19 cellular contexts compared by ENCODE assay signal in the genomic region with DNA sequence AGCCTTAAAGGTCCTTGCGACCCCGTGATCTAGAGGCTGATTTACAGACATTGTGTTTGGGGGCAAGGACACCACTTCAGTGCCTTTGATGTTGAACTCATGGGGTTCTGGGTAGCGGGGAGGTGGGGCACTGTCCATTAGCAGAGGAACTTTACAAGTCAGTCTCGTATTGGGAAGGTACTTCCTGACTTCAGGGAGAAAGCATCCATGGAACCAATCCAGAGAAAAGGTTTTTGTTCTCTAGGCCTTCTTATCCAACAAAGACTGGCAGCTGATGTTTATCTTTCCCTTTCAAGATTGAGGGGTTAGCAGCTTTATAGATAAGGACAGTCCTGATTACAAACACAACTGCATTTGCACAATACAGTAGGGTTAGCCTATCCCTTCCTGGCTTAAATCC. TPM values are rescaled to one million over a fixed set of nuclear protein-coding genes. Genes with fewer than 3 reads are reported as not detected.
DNase-seq lines count a peak whose midpoint lies in the region; ATAC-seq and TF ChIP-seq lines count a peak whose summit lies in the region.
"Had no signal": no experiment of that assay in that cellular context is flagged by ENCODE, and none has a peak within 500 bp of the region (broad histone marks: within the 10 kb centered on the region; RNA-seq: fewer than 3 reads in every experiment).

No MANE protein-coding gene starts in this region.

- H3K9me3 ChIP-seq in CD4-positive, CD25-positive, alpha-beta regulatory T cell (ENCODE audit: control insufficient read depth in 2 of 2, low read length in 2 of 2), result no peaks in the 10 kb centered on the region
- no peaks in the 10 kb centered on the region for H3K9me3 ChIP-seq in CD4-positive, alpha-beta memory T cell (ENCODE audit: control insufficient read depth in 1 of 2, low read length in 2 of 2)

- no peak overlapping the region for H3K27ac ChIP-seq in CD4-positive, CD25-positive, alpha-beta regulatory T cell (ENCODE audit: insufficient read depth, low read length, poor library complexity, severe bottlenecking)
- H3K27ac ChIP-seq in CD4-positive, alpha-beta memory T cell (ENCODE audit: low read depth, low read length), result no peak overlapping the region
- H3K27ac ChIP-seq: C4-2B had no signal

- H3K27ac Mint-ChIP-seq in CD4-positive, CD25-positive, alpha-beta regulatory T cell, result peak overlapping the region in 2 of 3 donors; percentile 81 to 99
- H3K27ac Mint-ChIP-seq in CD4-positive, alpha-beta memory T cell, result peak overlapping the region in 4 of 7 donors; percentile 3 to 100 (median 59)
- H3K27ac Mint-ChIP-seq in activated T-helper 17 cell treated with anti-CD3 and anti-CD28 coated beads, Interleukin-2, amount 50 U/mL, for 72 hours, result no peak overlapping the region
- H3K27ac Mint-ChIP-seq in natural killer cell, result peak overlapping the region; percentile 75 to 93

- DNase-seq in CD4-positive, CD25-positive, alpha-beta regulatory T cell, result no peak
- no peak for DNase-seq in CD4-positive, alpha-beta memory T cell
- no peak for DNase-seq in natural killer cell
- no peak for DNase-seq in activated effector memory CD4-positive, alpha-beta T cell treated with anti-CD3 and anti-CD28 coated beads, Interleukin-2, amount 50 U/mL, for 16 hours
- no peak for DNase-seq in left lobe of liver (ENCODE audit: low spot score)
- DNase-seq: ACHN, AML-193, Calu3, GOT3, KBM-7, MV-4-11, NCI-H1417, NCI-H187, NCI-H226, NCI-H524 treated with DMSO at 0.1 percent for 48 hours had no signal

- H3K36me3 Mint-ChIP-seq in CD4-positive, CD25-positive, alpha-beta regulatory T cell, result peaks cover 43% of the 10 kb centered on the region
- peaks cover 34 to 41% of the 10 kb centered on the region in 2 donors for H3K36me3 Mint-ChIP-seq in CD4-positive, alpha-beta memory T cell
- peaks cover 48% of the 10 kb centered on the region for H3K36me3 Mint-ChIP-seq in activated T-helper 17 cell treated with anti-CD3 and anti-CD28 coated beads, Interleukin-2, amount 50 U/mL, for 72 hours (ENCODE audit: low read depth)
- no peaks in the 10 kb centered on the region for H3K36me3 Mint-ChIP-seq in natural killer cell

- peak overlapping the region in 3 of 4 donors; percentile 17 to 65 (median 47) for H3K4me3 Mint-ChIP-seq in CD4-positive, CD25-positive, alpha-beta regulatory T cell
- peak overlapping the region in 4 of 8 donors; percentile 20 to 98 (median 39) for H3K4me3 Mint-ChIP-seq in CD4-positive, alpha-beta memory T cell
- peak overlapping the region; percentile 5 for H3K4me3 Mint-ChIP-seq in activated T-helper 17 cell treated with anti-CD3 and anti-CD28 coated beads, Interleukin-2, amount 50 U/mL, for 72 hours
- H3K4me3 Mint-ChIP-seq in natural killer cell, result peak overlapping the region; percentile 41

- peaks cover 36 to 78% (median 54%) of the 10 kb centered on the region in 4 donors for H3K4me1 Mint-ChIP-seq in CD4-positive, CD25-positive, alpha-beta regulatory T cell
- peaks cover 38 to 71% (median 57%) of the 10 kb centered on the region in 4 donors for H3K4me1 Mint-ChIP-seq in CD4-positive, alpha-beta memory T cell
- H3K4me1 Mint-ChIP-seq in activated T-helper 17 cell treated with anti-CD3 and anti-CD28 coated beads, Interleukin-2, amount 50 U/mL, for 72 hours, result peaks cover 32% of the 10 kb centered on the region
- H3K4me1 Mint-ChIP-seq in natural killer cell, result peaks cover 49 to 67% of the 10 kb centered on the region in 2 donors

- ATAC-seq in CD4-positive, CD25-positive, alpha-beta regulatory T cell (ENCODE audit: low read depth in 2 of 2), result no peak
- no peak for ATAC-seq in activated T-helper 17 cell treated with anti-CD3 and anti-CD28 coated beads, Interleukin-2, amount 50 U/mL, for 72 hours (replicated peaks)
- no peak for ATAC-seq in natural killer cell
- no peak for ATAC-seq in left lobe of liver
- ATAC-seq in HG02623 (IDR thresholded peaks at IDR 0.05; ENCODE audit: unreplicated experiment), result no peak
- ATAC-seq: HCT116 had no signal

- CTCF ChIA-PET in CD4-positive, alpha-beta memory T cell (lab: Charles Lee; ENCODE audit: partially characterized antibody), result no interaction called here

- peaks cover 11% of the 10 kb centered on the region for H3K27me3 Mint-ChIP-seq in CD4-positive, CD25-positive, alpha-beta regulatory T cell
- H3K27me3 Mint-ChIP-seq in CD4-positive, alpha-beta memory T cell, result peaks cover 0 to 1% of the 10 kb centered on the region in 2 donors
- H3K27me3 Mint-ChIP-seq in activated T-helper 17 cell treated with anti-CD3 and anti-CD28 coated beads, Interleukin-2, amount 50 U/mL, for 72 hours, result no peaks in the 10 kb centered on the region
- H3K27me3 Mint-ChIP-seq in natural killer cell (ENCODE audit: low read depth in 2 of 2), result no peaks in the 10 kb centered on the region

- H3K4me1 ChIP-seq in CD4-positive, CD25-positive, alpha-beta regulatory T cell (ENCODE audit: control insufficient read depth, insufficient read depth, low read length, poor library complexity, severe bottlenecking), result peaks cover 32% of the 10 kb centered on the region
- H3K4me1 ChIP-seq in CD4-positive, alpha-beta memory T cell (ENCODE audit: insufficient read depth, low read length), result peaks cover 47% of the 10 kb centered on the region

- POLR2A ChIA-PET in CD4-positive, alpha-beta memory T cell (lab: Charles Lee; ENCODE audit: partially characterized antibody), result no interaction called here

- no peak overlapping the region for H3K4me3 ChIP-seq in CD4-positive, CD25-positive, alpha-beta regulatory T cell (ENCODE audit: low read depth, low read length)
- H3K4me3 ChIP-seq in CD4-positive, alpha-beta memory T cell (ENCODE audit: low read length in 2 of 2), result no peak overlapping the region

- no peak for TF ChIP-seq CTCF in natural killer cell (IDR thresholded peaks at IDR 0.05)

- intact Hi-C loops in CD4-positive, alpha-beta memory T cell (cut with micrococcal nuclease), result loop anchor here (10.0 kb wide), 1 partner anchor 1595 kb away; the partner anchor contains the start of gene AKAP9
- intact Hi-C loops in natural killer cell (cut with micrococcal nuclease), result loop anchor here (5.0 kb wide), 1 partner anchor 1783 kb away; the partner anchor contains the start of gene CYP51A1

- H3K9me3 Mint-ChIP-seq in CD4-positive, CD25-positive, alpha-beta regulatory T cell, result peaks cover 0 to 2% (median 0%) of the 10 kb centered on the region in 7 donors
- no peaks in the 10 kb centered on the region for H3K9me3 Mint-ChIP-seq in CD4-positive, alpha-beta memory T cell
- H3K9me3 Mint-ChIP-seq in activated T-helper 17 cell treated with anti-CD3 and anti-CD28 coated beads, Interleukin-2, amount 50 U/mL, for 72 hours, result peaks cover 4% of the 10 kb centered on the region
- H3K9me3 Mint-ChIP-seq in natural killer cell, result no peaks in the 10 kb centered on the region

- peaks cover 24% of the 10 kb centered on the region for H3K36me3 ChIP-seq in CD4-positive, CD25-positive, alpha-beta regulatory T cell (ENCODE audit: control insufficient read depth, insufficient read depth, low read length)
- no peaks in the 10 kb centered on the region for H3K36me3 ChIP-seq in CD4-positive, alpha-beta memory T cell (ENCODE audit: insufficient read depth, low read length)

- H3K27me3 ChIP-seq in CD4-positive, CD25-positive, alpha-beta regulatory T cell (ENCODE audit: control insufficient read depth, insufficient read depth, low read length), result no peaks in the 10 kb centered on the region
- H3K27me3 ChIP-seq in CD4-positive, alpha-beta memory T cell (ENCODE audit: insufficient read depth, low read length), result no peaks in the 10 kb centered on the region

RNA-seq across cellular contexts. Expression of gene GTPBP10, which starts 2.8 kb away (rescaled TPM):
- 27.2 TPM for total RNA-seq in CD4-positive, CD25-positive, alpha-beta regulatory T cell
- 10 to 100 TPM; 34.9 to 49.1 (median 41.5) TPM for polyA plus RNA-seq in CD4-positive, CD25-positive, alpha-beta regulatory T cell
- total RNA-seq in CD4-positive, alpha-beta memory T cell, result 10 to 100 TPM; 45.5 to 46.7 TPM
- polyA plus RNA-seq in CD4-positive, alpha-beta memory T cell, result 10 to 100 TPM; 30.6 to 37.6 TPM
- total RNA-seq in activated T-helper 17 cell treated with anti-CD3 and anti-CD28 coated beads, Interleukin-2, amount 50 U/mL, for 72 hours, result 10 to 100 TPM; 29.5 to 30.4 TPM
- total RNA-seq in natural killer cell (10 to 100 TPM; 15.2 to 19.6 (median 19.2) TPM), left lobe of liver (16.7 TPM)

RNA-seq across cellular contexts. Expression of gene FAM237B, which starts 28.2 kb away (rescaled TPM):
- total RNA-seq in CD4-positive, CD25-positive, alpha-beta regulatory T cell, result not detected
- not detected for polyA plus RNA-seq in CD4-positive, CD25-positive, alpha-beta regulatory T cell
- total RNA-seq in CD4-positive, alpha-beta memory T cell, result not detected
- not detected for polyA plus RNA-seq in CD4-positive, alpha-beta memory T cell
- not detected for total RNA-seq in activated T-helper 17 cell treated with anti-CD3 and anti-CD28 coated beads, Interleukin-2, amount 50 U/mL, for 72 hours
- total RNA-seq in natural killer cell (not detected), left lobe of liver (not detected)
- total RNA-seq: Calu3 had no signal

RNA-seq across cellular contexts. Expression of gene CLDN12, which starts 54.0 kb away (rescaled TPM):
- 2.9 TPM for total RNA-seq in CD4-positive, CD25-positive, alpha-beta regulatory T cell
- under 1 TPM in 3 of 4 donors, not detected in 1; 0.44 to 0.75 (median 0.52) TPM for polyA plus RNA-seq in CD4-positive, CD25-positive, alpha-beta regulatory T cell
- total RNA-seq in CD4-positive, alpha-beta memory T cell, result 1 to 10 TPM; 5.7 to 6.1 TPM
- polyA plus RNA-seq in CD4-positive, alpha-beta memory T cell, result under 1 TPM in 1 of 2 donors, not detected in 1; 0.29 TPM
- 10 to 100 TPM in 1 of 2 donors, 1 to 10 TPM in 1; 5.6 to 11.0 TPM for total RNA-seq in activated T-helper 17 cell treated with anti-CD3 and anti-CD28 coated beads, Interleukin-2, amount 50 U/mL, for 72 hours
- total RNA-seq in natural killer cell (under 1 TPM; 0.68 to 0.86 (median 0.71) TPM), left lobe of liver (34.2 TPM)
